ENCODE assay signal across 8 cellular contexts in the genomic region with DNA sequence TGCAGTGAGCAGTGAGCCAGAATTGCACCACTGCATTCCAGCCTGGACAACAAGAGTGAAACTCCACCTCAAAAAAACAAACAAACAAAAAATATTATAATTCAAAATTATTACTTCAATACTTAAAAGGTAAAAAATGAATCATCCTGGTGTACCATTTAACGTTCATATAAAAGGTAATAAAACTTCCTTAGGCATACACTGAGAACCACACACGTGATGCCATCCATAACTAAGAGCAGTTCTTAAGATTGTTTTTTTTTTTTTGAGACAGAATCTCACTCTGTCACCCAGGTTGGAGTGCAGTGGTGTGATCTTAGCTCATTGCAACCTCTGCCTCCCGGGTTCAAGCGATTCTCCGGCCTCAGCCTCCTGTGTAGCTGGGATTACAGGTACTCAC.
"Had no signal": no experiment of that assay in that cellular context is flagged by ENCODE, and none has a peak within 500 bp of the region (broad histone marks: within the 10 kb centered on the region; RNA-seq: fewer than 3 reads in every experiment).

No MANE protein-coding gene starts in this region.

- H3K4me3 Mint-ChIP-seq: HFFc6, IgD-negative memory B cell had no signal

- ATAC-seq: HCT116 had no signal

- H3K27me3 Mint-ChIP-seq: IgD-negative memory B cell had no signal

- H3K27ac Mint-ChIP-seq: HFFc6, IgD-negative memory B cell had no signal

- H3K9ac ChIP-seq: GM23248 had no signal

- H3K27ac ChIP-seq: GM23248, HL-60 had no signal

- H3K4me3 ChIP-seq: GM23248, HAP-1 had no signal

- DNase-seq: GM23248, GOT3, H7, HFFc6 had no signal

- H2AFZ ChIP-seq: GM23248 had no signal
